In the genomic region with DNA sequence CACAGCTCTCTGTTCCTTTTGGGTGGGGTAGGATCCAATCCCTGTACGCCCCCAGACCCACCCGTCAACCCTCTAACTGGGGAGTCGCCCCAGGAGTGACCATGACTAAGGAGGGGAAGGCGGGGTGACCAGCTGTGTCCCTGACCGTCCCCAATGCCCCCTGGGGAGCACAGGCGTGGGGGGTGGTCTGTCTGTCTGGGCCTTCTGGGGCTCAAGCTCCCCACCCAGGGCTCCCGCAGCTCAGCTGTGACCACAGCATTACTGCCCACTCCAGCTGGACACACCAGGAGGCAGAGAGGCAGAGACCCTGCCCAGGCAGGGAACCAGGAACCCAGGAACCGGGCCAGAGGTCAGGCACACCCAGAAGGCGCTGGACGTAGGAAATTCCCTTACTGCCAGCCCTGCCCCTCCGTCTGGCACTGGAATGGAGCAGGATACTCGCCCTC, we compare ENCODE assay signal across 1 cellular context.
TF ChIP-seq lines count a peak whose summit lies in the region.

No MANE protein-coding gene starts in this region.

TF ChIP-seq in SK-N-SH treated with all-trans-retinoic acid at 6 μM for 48 hours, 23 proteins besides CTCF, POLR2A, EP300 and RAD21 (continued from another document):
- TF ChIP-seq, protein P1, sequence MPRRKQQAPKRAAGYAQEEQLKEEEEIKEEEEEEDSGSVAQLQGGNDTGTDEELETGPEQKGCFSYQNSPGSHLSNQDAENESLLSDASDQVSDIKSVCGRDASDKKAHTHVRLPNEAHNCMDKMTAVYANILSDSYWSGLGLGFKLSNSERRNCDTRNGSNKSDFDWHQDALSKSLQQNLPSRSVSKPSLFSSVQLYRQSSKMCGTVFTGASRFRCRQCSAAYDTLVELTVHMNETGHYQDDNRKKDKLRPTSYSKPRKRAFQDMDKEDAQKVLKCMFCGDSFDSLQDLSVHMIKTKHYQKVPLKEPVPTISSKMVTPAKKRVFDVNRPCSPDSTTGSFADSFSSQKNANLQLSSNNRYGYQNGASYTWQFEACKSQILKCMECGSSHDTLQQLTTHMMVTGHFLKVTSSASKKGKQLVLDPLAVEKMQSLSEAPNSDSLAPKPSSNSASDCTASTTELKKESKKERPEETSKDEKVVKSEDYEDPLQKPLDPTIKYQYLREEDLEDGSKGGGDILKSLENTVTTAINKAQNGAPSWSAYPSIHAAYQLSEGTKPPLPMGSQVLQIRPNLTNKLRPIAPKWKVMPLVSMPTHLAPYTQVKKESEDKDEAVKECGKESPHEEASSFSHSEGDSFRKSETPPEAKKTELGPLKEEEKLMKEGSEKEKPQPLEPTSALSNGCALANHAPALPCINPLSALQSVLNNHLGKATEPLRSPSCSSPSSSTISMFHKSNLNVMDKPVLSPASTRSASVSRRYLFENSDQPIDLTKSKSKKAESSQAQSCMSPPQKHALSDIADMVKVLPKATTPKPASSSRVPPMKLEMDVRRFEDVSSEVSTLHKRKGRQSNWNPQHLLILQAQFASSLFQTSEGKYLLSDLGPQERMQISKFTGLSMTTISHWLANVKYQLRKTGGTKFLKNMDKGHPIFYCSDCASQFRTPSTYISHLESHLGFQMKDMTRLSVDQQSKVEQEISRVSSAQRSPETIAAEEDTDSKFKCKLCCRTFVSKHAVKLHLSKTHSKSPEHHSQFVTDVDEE (CRISPR knock-in tag; IDR thresholded peaks at IDR 0.05) = no peak
- TF ChIP-seq SNAI2 (CRISPR knock-in tag; IDR thresholded peaks at IDR 0.05) (no peak), ZNF70 (CRISPR knock-in tag; IDR thresholded peaks at IDR 0.05) (no peak)
